Comparison of ENCODE assay signal across 18 cellular contexts in the genomic region with DNA sequence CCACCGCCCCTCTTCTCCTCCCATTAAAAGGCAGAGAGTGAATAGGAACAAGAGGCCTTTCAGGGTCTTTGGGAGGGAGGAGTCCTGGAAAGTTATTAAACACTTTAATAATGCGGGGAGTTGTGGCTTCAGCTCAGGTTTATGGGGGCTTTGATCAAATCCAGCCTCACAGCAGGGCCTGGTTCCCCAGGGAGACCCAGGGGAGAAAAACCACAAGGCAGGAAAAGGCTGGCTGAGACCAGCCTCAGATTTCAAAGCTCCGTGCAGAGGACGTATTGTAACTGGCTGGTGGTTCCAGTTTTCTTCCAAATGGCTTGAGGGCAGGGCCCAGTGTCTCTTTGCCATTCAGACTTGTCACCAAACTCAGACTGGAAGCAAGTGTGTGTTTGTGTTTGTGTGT.
DNase-seq lines count a peak whose midpoint lies in the region; ATAC-seq and TF ChIP-seq lines count a peak whose summit lies in the region.
"Had no signal": no experiment of that assay in that cellular context is flagged by ENCODE, and none has a peak within 500 bp of the region (broad histone marks: within the 10 kb centered on the region; RNA-seq: fewer than 3 reads in every experiment).

No MANE protein-coding gene starts in this region.

- POLR2A ChIA-PET in AG04450 (lab: Yijun Ruan, JAX), result no interaction called here

- no peaks in the 10 kb centered on the region; the same call in 1 of the 2 replicates for H3K9me3 ChIP-seq in AG04450 (ENCODE audit: control insufficient read depth, insufficient read depth, low read length)
- H3K9me3 ChIP-seq: ovary had no signal

- H3K27ac Mint-ChIP-seq in HFFc6 (peak overlapping the region; percentile 90), nephron (peak overlapping the region in 2 of 3 experiments; percentile 62 to 81)
- no peak overlapping the region for H3K27ac Mint-ChIP-seq in activated T-helper 17 cell treated with anti-CD3 and anti-CD28 coated beads, Interleukin-2, amount 50 U/mL, for 72 hours
- H3K27ac Mint-ChIP-seq: endodermal cell had no signal

- H3K27ac ChIP-seq in AG04450 (ENCODE audit: low read depth, low read length), result peak overlapping the region; percentile 68
- H3K27ac ChIP-seq in brain microvascular endothelial cell, result peak overlapping the region; percentile 94
- H3K27ac ChIP-seq: ovary had no signal

- no peak for ATAC-seq in activated T-helper 17 cell treated with anti-CD3 and anti-CD28 coated beads, Interleukin-2, amount 50 U/mL, for 72 hours (replicated peaks)
- ATAC-seq in GM18861 (IDR thresholded peaks at IDR 0.05; ENCODE audit: unreplicated experiment) (no peak), HG02798 (IDR thresholded peaks at IDR 0.05; ENCODE audit: poor library complexity, unreplicated experiment) (no peak), HG03108 (IDR thresholded peaks at IDR 0.05; ENCODE audit: unreplicated experiment) (no peak)

- H3K36me3 ChIP-seq in brain microvascular endothelial cell (replicated peaks), result no peaks in the 10 kb centered on the region
- H3K36me3 ChIP-seq: ovary had no signal

- H3K9me3 Mint-ChIP-seq in HFFc6, result no peaks in the 10 kb centered on the region
- no peaks in the 10 kb centered on the region for H3K9me3 Mint-ChIP-seq in nephron
- no peaks in the 10 kb centered on the region for H3K9me3 Mint-ChIP-seq in activated T-helper 17 cell treated with anti-CD3 and anti-CD28 coated beads, Interleukin-2, amount 50 U/mL, for 72 hours
- H3K9me3 Mint-ChIP-seq: endodermal cell had no signal

- H3K27me3 Mint-ChIP-seq in HFFc6 (ENCODE audit: insufficient read depth) (no peaks in the 10 kb centered on the region; the same call in none of the 2 replicates), nephron (ENCODE audit: low read depth) (peaks cover 34% of the 10 kb centered on the region)
- no peaks in the 10 kb centered on the region for H3K27me3 Mint-ChIP-seq in activated T-helper 17 cell treated with anti-CD3 and anti-CD28 coated beads, Interleukin-2, amount 50 U/mL, for 72 hours

- H3K4me1 Mint-ChIP-seq in HFFc6 (ENCODE audit: low read depth) (peaks cover 49% of the 10 kb centered on the region), nephron (peaks cover 61% of the 10 kb centered on the region)
- peaks cover 5% of the 10 kb centered on the region for H3K4me1 Mint-ChIP-seq in activated T-helper 17 cell treated with anti-CD3 and anti-CD28 coated beads, Interleukin-2, amount 50 U/mL, for 72 hours

- H3K27me3 ChIP-seq in AG04450 (ENCODE audit: control insufficient read depth, insufficient read depth, low read length) (no peaks in the 10 kb centered on the region), brain microvascular endothelial cell (replicated peaks) (no peaks in the 10 kb centered on the region)
- H3K27me3 ChIP-seq: ovary had no signal

- no peak for TF ChIP-seq CTCF in AG04450 (IDR thresholded peaks at IDR 0.05; ENCODE audit: low read depth, low read length)
- no peak for TF ChIP-seq CTCF in HFFc6 (IDR thresholded peaks at IDR 0.05)
- no peak for TF ChIP-seq CTCF in brain microvascular endothelial cell (IDR thresholded peaks at IDR 0.05; ENCODE audit: low read depth, low read length, missing control alignments)
- no peak for TF ChIP-seq CTCF in nephron (IDR thresholded peaks at IDR 0.05; ENCODE audit: unreplicated experiment in 3 of 3)

- CTCF ChIA-PET in AG04450 (lab: Charles Lee), result no interaction called here

- H3K4me3 Mint-ChIP-seq in HFFc6 (peak overlapping the region; percentile 28; the same call in 1 of the 2 replicates), nephron (no peak overlapping the region)
- no peak overlapping the region for H3K4me3 Mint-ChIP-seq in activated T-helper 17 cell treated with anti-CD3 and anti-CD28 coated beads, Interleukin-2, amount 50 U/mL, for 72 hours
- H3K4me3 Mint-ChIP-seq: endodermal cell had no signal

- H3K4me3 ChIP-seq in AG04450 (ENCODE audit: low read depth, low read length), result no peak overlapping the region
- peak overlapping the region; percentile 22 for H3K4me3 ChIP-seq in brain microvascular endothelial cell (ENCODE audit: low read depth, low read length)
- H3K4me3 ChIP-seq: ovary had no signal

- H3K36me3 Mint-ChIP-seq in HFFc6 (ENCODE audit: low read depth) (no peaks in the 10 kb centered on the region), nephron (ENCODE audit: low read depth) (no peaks in the 10 kb centered on the region)
- no peaks in the 10 kb centered on the region for H3K36me3 Mint-ChIP-seq in activated T-helper 17 cell treated with anti-CD3 and anti-CD28 coated beads, Interleukin-2, amount 50 U/mL, for 72 hours (ENCODE audit: low read depth)

- in situ Hi-C loops in brain microvascular endothelial cell (cut with HindIII; ENCODE audit: low pct_ligation_motif_present, low sequenced_read_pairs), result no loop called here

- DNase-seq in AG04450 (ENCODE audit: low read depth, low spot score), result no peak
- no peak for DNase-seq in HFFc6
- DNase-seq in brain microvascular endothelial cell, result peak; percentile 28
- DNase-seq: activated effector memory CD4-positive, alpha-beta T cell treated with Interleukin-2 at 50 U/mL for 16 hours; amniotic stem cell; endodermal cell; H7; Kasumi-1; NCI-H510A treated with DMSO at 0.1 percent for 48 hours; ovary; SHP77; stimulated activated CD4-positive, alpha-beta T cell treated with anti-CD3 and anti-CD28 coated beads, Interleukin-4, amount 100 ng/mL, for 24 hours; substantia nigra had no signal
